14 cellular contexts compared by ENCODE assay signal in the genomic region with DNA sequence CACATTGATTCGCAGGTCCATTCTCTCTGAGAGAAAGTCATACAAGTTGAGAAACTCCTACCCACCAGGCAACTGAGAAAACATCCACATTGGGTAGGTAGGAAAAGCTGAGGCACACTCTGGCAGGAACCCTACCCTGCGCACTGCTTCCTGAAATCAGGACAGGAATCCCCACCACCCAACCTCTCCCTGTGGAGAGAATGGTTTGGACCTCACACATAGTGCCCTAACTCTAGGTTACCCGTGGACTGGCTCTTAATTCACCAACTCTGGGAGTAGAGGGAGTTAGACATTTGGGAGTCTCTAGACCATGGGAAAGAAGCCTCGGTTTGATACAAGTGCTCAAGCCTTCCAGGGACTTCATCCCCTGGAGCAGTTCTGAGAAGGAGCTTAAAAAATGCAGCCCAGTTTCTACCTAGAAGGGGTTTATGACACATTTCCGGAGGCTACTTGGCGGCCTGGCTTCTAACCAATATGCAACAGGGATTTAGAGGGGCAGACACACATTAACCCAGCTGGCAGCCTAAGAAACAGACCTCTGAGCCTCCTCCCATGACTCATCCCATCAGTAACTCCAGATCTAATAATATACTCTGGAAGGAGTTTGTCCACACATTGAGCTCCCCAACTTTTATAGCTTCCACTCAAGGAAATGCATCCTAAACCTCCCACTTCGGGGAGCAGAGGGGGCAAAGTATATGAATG.
DNase-seq lines count a peak whose midpoint lies in the region; ATAC-seq, FAIRE-seq and TF ChIP-seq lines count a peak whose summit lies in the region.
"Had no signal": no experiment of that assay in that cellular context is flagged by ENCODE, and none has a peak within 500 bp of the region (broad histone marks: within the 10 kb centered on the region; RNA-seq: fewer than 3 reads in every experiment).

No MANE protein-coding gene starts in this region.

- no peaks in the 10 kb centered on the region for H3K9me3 ChIP-seq in endothelial cell of umbilical vein (replicated peaks; ENCODE audit: control insufficient read depth, insufficient read depth, low read length)
- no peaks in the 10 kb centered on the region for H3K9me3 ChIP-seq in gastrocnemius medialis
- H3K9me3 ChIP-seq in right cardiac atrium (ENCODE audit: control insufficient read depth, low read length): no peaks in the 10 kb centered on the region
- H3K9me3 ChIP-seq: prostate gland, upper lobe of right lung had no signal

- H3K9me3 Mint-ChIP-seq in activated CD4-positive, alpha-beta memory T cell treated with anti-CD3 and anti-CD28 coated beads, Interleukin-2, amount 10 ng/mL, durations not matched to agents 7 days and 5 days: no peaks in the 10 kb centered on the region
- H3K9me3 Mint-ChIP-seq: activated T-helper 1 cell treated with anti-CD3 and anti-CD28 coated beads, Interleukin-12 subunit alpha, Interleukin-12 subunit beta, Interleukin-2, Interleukin-4 antibody, amounts not matched to agents 30 ng/mL and 10 ng/mL and 1 ng/mL, durations not matched to agents 14 hours and 24 hours and 36 hours; memory B cell had no signal

- H3K36me3 Mint-ChIP-seq in activated CD4-positive, alpha-beta memory T cell treated with anti-CD3 and anti-CD28 coated beads, Interleukin-2, amount 10 ng/mL, durations not matched to agents 7 days and 5 days (ENCODE audit: low read depth): no peaks in the 10 kb centered on the region

- H3K79me2 ChIP-seq in endothelial cell of umbilical vein (ENCODE audit: control insufficient read depth, insufficient read depth, low read length): no peaks in the 10 kb centered on the region

- TF ChIP-seq CTCF in endothelial cell of umbilical vein (IDR thresholded peaks at IDR 0.05; ENCODE audit: extremely low read depth in 1 of 2, insufficient read depth in 1 of 2, low read depth in 1 of 2, low read length in 2 of 2): no peak
- TF ChIP-seq CTCF in gastrocnemius medialis (IDR thresholded peaks at IDR 0.05 in 4 of 5, conservative IDR thresholded peaks at IDR 0.05 in 1 of 5): no peak

- H3K4me1 ChIP-seq in endothelial cell of umbilical vein (ENCODE audit: control insufficient read depth, extremely low read depth, insufficient read depth, low read length) (no peaks in the 10 kb centered on the region), gastrocnemius medialis (no peaks in the 10 kb centered on the region), right cardiac atrium (ENCODE audit: control insufficient read depth, insufficient read depth, low read length) (no peaks in the 10 kb centered on the region)
- H3K4me1 ChIP-seq: prostate gland, upper lobe of right lung had no signal

- H3K27ac Mint-ChIP-seq in activated CD4-positive, alpha-beta memory T cell treated with anti-CD3 and anti-CD28 coated beads, Interleukin-2, amount 10 ng/mL, durations not matched to agents 7 days and 5 days: no peak overlapping the region
- H3K27ac Mint-ChIP-seq: activated T-helper 1 cell treated with anti-CD3 and anti-CD28 coated beads, Interleukin-12 subunit alpha, Interleukin-12 subunit beta, Interleukin-2, Interleukin-4 antibody, amounts not matched to agents 30 ng/mL and 10 ng/mL and 1 ng/mL, durations not matched to agents 14 hours and 24 hours and 36 hours; memory B cell had no signal

- no peak overlapping the region for H3K4me2 ChIP-seq in endothelial cell of umbilical vein (ENCODE audit: insufficient read depth, low read length)

- H3K27ac ChIP-seq in endothelial cell of umbilical vein (ENCODE audit: insufficient read depth, low read depth, low read length) (no peak overlapping the region), gastrocnemius medialis (no peak overlapping the region), right cardiac atrium (ENCODE audit: low read length) (no peak overlapping the region)
- H3K27ac ChIP-seq: prostate gland, upper lobe of right lung had no signal

- H3K36me3 ChIP-seq in endothelial cell of umbilical vein (ENCODE audit: control insufficient read depth in 2 of 2, extremely low read depth in 1 of 2, insufficient read depth in 2 of 2, low read length in 2 of 2) (no peaks in the 10 kb centered on the region), gastrocnemius medialis (no peaks in the 10 kb centered on the region)
- H3K36me3 ChIP-seq: prostate gland, upper lobe of right lung had no signal

- no peak for TF ChIP-seq POLR2A in endothelial cell of umbilical vein (IDR thresholded peaks at IDR 0.05; ENCODE audit: low read depth, low read length)
- no peak for TF ChIP-seq POLR2A in gastrocnemius medialis (IDR thresholded peaks at IDR 0.05)
- TF ChIP-seq POLR2A in GM12892 (IDR thresholded peaks at IDR 0.05; ENCODE audit: low read depth, low read length): no peak

- H3K4me1 Mint-ChIP-seq in activated CD4-positive, alpha-beta memory T cell treated with anti-CD3 and anti-CD28 coated beads, Interleukin-2, amount 10 ng/mL, durations not matched to agents 7 days and 5 days: no peaks in the 10 kb centered on the region
- H3K4me1 Mint-ChIP-seq: memory B cell had no signal

- intact Hi-C loops in endothelial cell of umbilical vein (cut with micrococcal nuclease): no loop called here
- intact Hi-C loops in gastrocnemius medialis (cut with DNase I; ENCODE audit: low total_unique reads): loop anchor here (1.0 kb wide), 1 partner anchor 154 kb away; no protein-coding TSS in a partner anchor
- intact Hi-C loops in right cardiac atrium (cut with DNase I): no loop called here

- H3K27me3 Mint-ChIP-seq in activated CD4-positive, alpha-beta memory T cell treated with anti-CD3 and anti-CD28 coated beads, Interleukin-2, amount 10 ng/mL, durations not matched to agents 7 days and 5 days: no peaks in the 10 kb centered on the region
- H3K27me3 Mint-ChIP-seq: memory B cell had no signal

- H3K4me3 Mint-ChIP-seq in activated CD4-positive, alpha-beta memory T cell treated with anti-CD3 and anti-CD28 coated beads, Interleukin-2, amount 10 ng/mL, durations not matched to agents 7 days and 5 days: no peak overlapping the region
- H3K4me3 Mint-ChIP-seq: activated T-helper 1 cell treated with anti-CD3 and anti-CD28 coated beads, Interleukin-12 subunit alpha, Interleukin-12 subunit beta, Interleukin-2, Interleukin-4 antibody, amounts not matched to agents 30 ng/mL and 10 ng/mL and 1 ng/mL, durations not matched to agents 14 hours and 24 hours and 36 hours; memory B cell had no signal

- in situ Hi-C loops in gastrocnemius medialis (cut with MboI; ENCODE audit: low sequenced_read_pairs in 4 of 4): loop anchor here in 1 of 4 donors (25.0 kb wide), 1 partner anchor 327 kb away; no protein-coding TSS in a partner anchor

- dilution Hi-C loops in endothelial cell of umbilical vein (cut with MboI; ENCODE audit: extremely low pct_ligation_motif_present, low sequenced_read_pairs): no loop called here

- peak; percentile 53 to 58 for ATAC-seq in gastrocnemius medialis
- no peak for ATAC-seq in right cardiac atrium
- ATAC-seq: upper lobe of right lung had no signal

- H2AFZ ChIP-seq in endothelial cell of umbilical vein (ENCODE audit: low read depth, low read length): no peak overlapping the region

- H4K20me1 ChIP-seq in endothelial cell of umbilical vein (replicated peaks; ENCODE audit: control insufficient read depth, extremely low read depth, insufficient read depth, low read length): no peaks in the 10 kb centered on the region

- H3K4me3 ChIP-seq in endothelial cell of umbilical vein (replicated peaks in 1 of 3; ENCODE audit: insufficient read depth in 1 of 3, low read depth in 1 of 3, low read length in 3 of 3) (no peak overlapping the region), gastrocnemius medialis (no peak overlapping the region), right cardiac atrium (ENCODE audit: low read length) (no peak overlapping the region)
- H3K4me3 ChIP-seq: prostate gland, upper lobe of right lung had no signal

- WGBS in right cardiac atrium: 88% methylated on average over 7 of the region's 7 CpGs

- no peak for FAIRE-seq in endothelial cell of umbilical vein (lab: Jason Lieb, UNC)
- FAIRE-seq in GM12892 (lab: Jason Lieb, UNC): no peak
- FAIRE-seq: GM18507 had no signal

- H3K27me3 ChIP-seq in endothelial cell of umbilical vein (ENCODE audit: control insufficient read depth in 2 of 2, insufficient read depth in 2 of 2, low read length in 2 of 2): peaks cover 0 to 5% of the 10 kb centered on the region in 2 experiments
- H3K27me3 ChIP-seq in gastrocnemius medialis: no peaks in the 10 kb centered on the region
- H3K27me3 ChIP-seq in right cardiac atrium (ENCODE audit: control insufficient read depth, insufficient read depth): no peaks in the 10 kb centered on the region
- H3K27me3 ChIP-seq: upper lobe of right lung had no signal

- no peak overlapping the region for H3K9ac ChIP-seq in endothelial cell of umbilical vein (replicated peaks; ENCODE audit: extremely low read depth, insufficient read depth, low read length)

- BruUV-seq in endothelial cell of umbilical vein (replicated peaks; lab: Mats Ljungman, UMichigan): no TSS peak

- peak; percentile 27 for DNase-seq in ELF-1 (ENCODE audit: low read depth, low spot score)
- peak; percentile 72 for DNase-seq in NCI-H226
- DNase-seq in endothelial cell of umbilical vein (ENCODE audit: low read depth, low spot score): no peak
- no peak for DNase-seq in gastrocnemius medialis
- no peak for DNase-seq in NCI-H774 (lab: John Stamatoyannopoulos, UW)
- no peak for DNase-seq in activated CD4-positive, alpha-beta memory T cell treated with anti-CD3 and anti-CD28 coated beads, Interleukin-2, amount 10 ng/mL, durations not matched to agents 7 days and 5 days
- no peak for DNase-seq in GM12892 (ENCODE audit: insufficient read length)
- no peak for DNase-seq in right cardiac atrium
- DNase-seq: Right ventricle myocardium superior, upper lobe of right lung had no signal

- H3K9me1 ChIP-seq in endothelial cell of umbilical vein (replicated peaks; ENCODE audit: control insufficient read depth, extremely low read depth, insufficient read depth, low read length): no peaks in the 10 kb centered on the region

- CTCF ChIA-PET in endothelial cell of umbilical vein (lab: Charles Lee): interaction anchor here (0.6 to 1.9 kb wide), 7 partner anchors 17 to 753 kb away, joined by 3 to 10 read pairs (median 4); no protein-coding TSS in a partner anchor
- CTCF ChIA-PET in activated CD4-positive, alpha-beta memory T cell treated with anti-CD3 and anti-CD28 coated beads, Interleukin-2, amount 10 ng/mL, durations not matched to agents 7 days and 5 days (lab: Charles Lee): no interaction called here

- POLR2A ChIA-PET in endothelial cell of umbilical vein (lab: Charles Lee): no interaction called here
- POLR2A ChIA-PET in activated CD4-positive, alpha-beta memory T cell treated with anti-CD3 and anti-CD28 coated beads, Interleukin-2, amount 10 ng/mL, durations not matched to agents 7 days and 5 days (lab: Charles Lee): no interaction called here

TF ChIP-seq in endothelial cell of umbilical vein, 7 proteins besides CTCF, POLR2A, EP300 and RAD21 (continues in another document):
- TF ChIP-seq, protein P1, sequence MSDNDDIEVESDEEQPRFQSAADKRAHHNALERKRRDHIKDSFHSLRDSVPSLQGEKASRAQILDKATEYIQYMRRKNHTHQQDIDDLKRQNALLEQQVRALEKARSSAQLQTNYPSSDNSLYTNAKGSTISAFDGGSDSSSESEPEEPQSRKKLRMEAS (IDR thresholded peaks at IDR 0.05; ENCODE audit: insufficient read depth, insufficient read length): no peak
- no peak for TF ChIP-seq EZH2 (IDR thresholded peaks at IDR 0.05; ENCODE audit: borderline replicate concordance, low read depth, low read length, severe bottlenecking)
- TF ChIP-seq GATA2 (IDR thresholded peaks at IDR 0.05; ENCODE audit: insufficient read depth, insufficient read length, low read depth, low read length): no peak

Comparison
In these comparisons a context has a peak if more than half of its experiments do, and no peak if none do; other contexts are left out.
1. DNase-seq: peak in ELF-1 (single experiment) and NCI-H226 (single experiment); none in endothelial cell of umbilical vein (single experiment), gastrocnemius medialis (0 of 2), NCI-H774 (single experiment), activated CD4-positive, alpha-beta memory T cell treated with anti-CD3 and anti-CD28 coated beads, Interleukin-2, amount 10 ng/mL, durations not matched to agents 7 days and 5 days (single experiment), GM12892 (single experiment) and right cardiac atrium (0 of 3).
2. ATAC-seq: peak in gastrocnemius medialis (2 of 2); none in right cardiac atrium (0 of 2).